1 cellular context compared by ENCODE assay signal in the genomic region with DNA sequence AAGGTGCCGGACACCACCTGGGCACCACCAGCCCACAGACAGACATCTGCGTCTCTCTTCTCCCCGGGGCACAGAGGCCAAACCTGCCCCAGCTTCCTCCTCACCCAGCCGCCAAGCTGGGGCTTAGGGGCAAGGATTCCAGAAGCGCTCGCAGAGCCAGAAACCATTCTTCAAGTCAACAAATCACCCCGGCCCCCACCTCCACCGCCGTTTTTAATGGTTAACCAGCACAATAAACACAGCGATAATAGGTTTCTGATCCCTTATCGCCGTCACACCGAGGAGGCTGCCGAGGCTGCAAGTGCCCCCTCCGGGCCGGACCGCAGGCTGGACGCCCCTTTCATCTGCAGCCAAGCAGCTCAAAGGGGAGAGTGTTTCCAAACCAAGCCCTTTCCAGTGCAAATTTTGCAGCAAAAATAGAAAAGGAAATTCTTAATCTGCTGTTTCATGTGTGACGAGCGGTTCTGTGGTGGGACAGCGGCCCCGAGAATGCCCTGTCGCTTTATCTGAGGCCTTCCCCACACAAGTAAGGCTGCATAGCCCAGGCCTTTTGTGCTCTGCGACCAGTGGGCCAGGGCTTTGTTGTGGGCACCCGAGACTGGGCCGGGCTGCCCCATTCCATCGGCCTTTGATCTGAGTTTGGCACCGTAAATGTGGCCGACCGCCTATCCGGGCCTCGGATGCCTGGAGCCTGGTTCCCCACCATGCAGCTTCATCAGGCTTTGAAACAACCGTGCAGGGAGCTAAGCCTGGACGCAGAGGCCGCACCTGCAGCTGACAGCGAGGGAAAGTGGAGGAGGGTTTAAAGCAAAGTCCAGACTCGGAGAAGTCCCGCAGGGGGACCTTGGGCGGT.
TF ChIP-seq lines count a peak whose summit lies in the region.

No MANE protein-coding gene starts in this region.

TF ChIP-seq in HepG2, 621 proteins besides CTCF, POLR2A, EP300 and RAD21 (continued from another document and continues in another):
- TF ChIP-seq, protein P1, sequence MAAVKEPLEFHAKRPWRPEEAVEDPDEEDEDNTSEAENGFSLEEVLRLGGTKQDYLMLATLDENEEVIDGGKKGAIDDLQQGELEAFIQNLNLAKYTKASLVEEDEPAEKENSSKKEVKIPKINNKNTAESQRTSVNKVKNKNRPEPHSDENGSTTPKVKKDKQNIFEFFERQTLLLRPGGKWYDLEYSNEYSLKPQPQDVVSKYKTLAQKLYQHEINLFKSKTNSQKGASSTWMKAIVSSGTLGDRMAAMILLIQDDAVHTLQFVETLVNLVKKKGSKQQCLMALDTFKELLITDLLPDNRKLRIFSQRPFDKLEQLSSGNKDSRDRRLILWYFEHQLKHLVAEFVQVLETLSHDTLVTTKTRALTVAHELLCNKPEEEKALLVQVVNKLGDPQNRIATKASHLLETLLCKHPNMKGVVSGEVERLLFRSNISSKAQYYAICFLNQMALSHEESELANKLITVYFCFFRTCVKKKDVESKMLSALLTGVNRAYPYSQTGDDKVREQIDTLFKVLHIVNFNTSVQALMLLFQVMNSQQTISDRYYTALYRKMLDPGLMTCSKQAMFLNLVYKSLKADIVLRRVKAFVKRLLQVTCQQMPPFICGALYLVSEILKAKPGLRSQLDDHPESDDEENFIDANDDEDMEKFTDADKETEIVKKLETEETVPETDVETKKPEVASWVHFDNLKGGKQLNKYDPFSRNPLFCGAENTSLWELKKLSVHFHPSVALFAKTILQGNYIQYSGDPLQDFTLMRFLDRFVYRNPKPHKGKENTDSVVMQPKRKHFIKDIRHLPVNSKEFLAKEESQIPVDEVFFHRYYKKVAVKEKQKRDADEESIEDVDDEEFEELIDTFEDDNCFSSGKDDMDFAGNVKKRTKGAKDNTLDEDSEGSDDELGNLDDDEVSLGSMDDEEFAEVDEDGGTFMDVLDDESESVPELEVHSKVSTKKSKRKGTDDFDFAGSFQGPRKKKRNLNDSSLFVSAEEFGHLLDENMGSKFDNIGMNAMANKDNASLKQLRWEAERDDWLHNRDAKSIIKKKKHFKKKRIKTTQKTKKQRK (IDR thresholded peaks at IDR 0.05; ENCODE audit: low read length): no peak
- TF ChIP-seq GABPA (IDR thresholded peaks at IDR 0.05; ENCODE audit: low read depth, low read length) (no peak), GABPA (CRISPR knock-in tag; IDR thresholded peaks at IDR 0.05; ENCODE audit: low read depth) (no peak), ZNF530 (CRISPR knock-in tag; IDR thresholded peaks at IDR 0.05; ENCODE audit: low read depth) (no peak), NCOA1 (CRISPR knock-in tag; IDR thresholded peaks at IDR 0.05) (no peak), ZNF235 (CRISPR knock-in tag; IDR thresholded peaks at IDR 0.05; ENCODE audit: borderline replicate concordance) (no peak), NCOA5 (CRISPR knock-in tag; IDR thresholded peaks at IDR 0.05) (no peak), ZNF567 (CRISPR knock-in tag; IDR thresholded peaks at IDR 0.05; ENCODE audit: borderline replicate concordance) (no peak; the same call in 1 of the 2 replicates), RBAK (CRISPR knock-in tag; IDR thresholded peaks at IDR 0.05) (no peak), SP5 (CRISPR knock-in tag; IDR thresholded peaks at IDR 0.05; ENCODE audit: borderline replicate concordance, low read depth) (peak; percentile 42; the same call in 1 of the 2 replicates), EZH2 (conservative IDR thresholded peaks at IDR 0.05; ENCODE audit: low read depth, low read length) (no peak), CBX1 (IDR thresholded peaks at IDR 0.05; ENCODE audit: low read depth) (no peak), SP1 (IDR thresholded peaks at IDR 0.05) (no peak), SP1 (CRISPR knock-in tag; IDR thresholded peaks at IDR 0.05) (no peak), ZBED4 (CRISPR knock-in tag; IDR thresholded peaks at IDR 0.05; ENCODE audit: borderline replicate concordance) (peak; percentile 73; the same call in 1 of the 2 replicates), FOXO4 (CRISPR knock-in tag; conservative IDR thresholded peaks at IDR 0.05) (0 out of 2 replicates have a peak, but pooled peaks have one; percentile 14), ZNF180 (CRISPR knock-in tag; IDR thresholded peaks at IDR 0.05; ENCODE audit: borderline replicate concordance, low read depth) (no peak), GABPB1 (CRISPR knock-in tag; IDR thresholded peaks at IDR 0.05) (peak; percentile 29; the same call in 1 of the 2 replicates), ZSCAN29 (CRISPR knock-in tag; conservative IDR thresholded peaks at IDR 0.05) (0 out of 2 replicates have a peak, but pooled peaks have one; percentile 37), BRCA1 (CRISPR knock-in tag; IDR thresholded peaks at IDR 0.05) (no peak), SAFB2 (CRISPR knock-in tag; IDR thresholded peaks at IDR 0.05; ENCODE audit: borderline replicate concordance, low read depth) (0 out of 2 replicates have a peak, but pooled peaks have one; percentile 73), TBX2 (CRISPR knock-in tag; IDR thresholded peaks at IDR 0.05; ENCODE audit: borderline replicate concordance) (peak; percentile 94), ZFP36 (IDR thresholded peaks at IDR 0.05; ENCODE audit: borderline replicate concordance, low read depth, low read length, partially characterized antibody) (no peak), DMAP1 (CRISPR knock-in tag; IDR thresholded peaks at IDR 0.05) (no peak), ZNF563 (CRISPR knock-in tag; IDR thresholded peaks at IDR 0.05) (no peak), CCDC6 (CRISPR knock-in tag; IDR thresholded peaks at IDR 0.05) (no peak), ZKSCAN8 (CRISPR knock-in tag; IDR thresholded peaks at IDR 0.05; ENCODE audit: borderline replicate concordance) (no peak; the same call in 1 of the 2 replicates), ZBTB25 (CRISPR knock-in tag; IDR thresholded peaks at IDR 0.05) (peak; percentile 21; the same call in 1 of the 2 replicates), REL (CRISPR knock-in tag; conservative IDR thresholded peaks at IDR 0.05) (no peak), RFXANK (CRISPR knock-in tag; IDR thresholded peaks at IDR 0.05) (no peak), ZNF816 (CRISPR knock-in tag; IDR thresholded peaks at IDR 0.05; ENCODE audit: borderline replicate concordance) (no peak), ZUFSP (CRISPR knock-in tag; IDR thresholded peaks at IDR 0.05; ENCODE audit: borderline replicate concordance) (no peak), FOXM1 (CRISPR knock-in tag; IDR thresholded peaks at IDR 0.05) (no peak)
- TF ChIP-seq, protein P2, sequence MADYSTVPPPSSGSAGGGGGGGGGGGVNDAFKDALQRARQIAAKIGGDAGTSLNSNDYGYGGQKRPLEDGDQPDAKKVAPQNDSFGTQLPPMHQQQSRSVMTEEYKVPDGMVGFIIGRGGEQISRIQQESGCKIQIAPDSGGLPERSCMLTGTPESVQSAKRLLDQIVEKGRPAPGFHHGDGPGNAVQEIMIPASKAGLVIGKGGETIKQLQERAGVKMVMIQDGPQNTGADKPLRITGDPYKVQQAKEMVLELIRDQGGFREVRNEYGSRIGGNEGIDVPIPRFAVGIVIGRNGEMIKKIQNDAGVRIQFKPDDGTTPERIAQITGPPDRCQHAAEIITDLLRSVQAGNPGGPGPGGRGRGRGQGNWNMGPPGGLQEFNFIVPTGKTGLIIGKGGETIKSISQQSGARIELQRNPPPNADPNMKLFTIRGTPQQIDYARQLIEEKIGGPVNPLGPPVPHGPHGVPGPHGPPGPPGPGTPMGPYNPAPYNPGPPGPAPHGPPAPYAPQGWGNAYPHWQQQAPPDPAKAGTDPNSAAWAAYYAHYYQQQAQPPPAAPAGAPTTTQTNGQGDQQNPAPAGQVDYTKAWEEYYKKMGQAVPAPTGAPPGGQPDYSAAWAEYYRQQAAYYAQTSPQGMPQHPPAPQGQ (CRISPR knock-in tag; IDR thresholded peaks at IDR 0.05; ENCODE audit: borderline replicate concordance): no peak
- TF ChIP-seq, protein P3, sequence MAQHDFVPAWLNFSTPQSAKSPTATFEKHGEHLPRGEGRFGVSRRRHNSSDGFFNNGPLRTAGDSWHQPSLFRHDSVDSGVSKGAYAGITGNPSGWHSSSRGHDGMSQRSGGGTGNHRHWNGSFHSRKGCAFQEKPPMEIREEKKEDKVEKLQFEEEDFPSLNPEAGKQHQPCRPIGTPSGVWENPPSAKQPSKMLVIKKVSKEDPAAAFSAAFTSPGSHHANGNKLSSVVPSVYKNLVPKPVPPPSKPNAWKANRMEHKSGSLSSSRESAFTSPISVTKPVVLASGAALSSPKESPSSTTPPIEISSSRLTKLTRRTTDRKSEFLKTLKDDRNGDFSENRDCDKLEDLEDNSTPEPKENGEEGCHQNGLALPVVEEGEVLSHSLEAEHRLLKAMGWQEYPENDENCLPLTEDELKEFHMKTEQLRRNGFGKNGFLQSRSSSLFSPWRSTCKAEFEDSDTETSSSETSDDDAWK (CRISPR knock-in tag; IDR thresholded peaks at IDR 0.05): no peak
- TF ChIP-seq, protein P4, sequence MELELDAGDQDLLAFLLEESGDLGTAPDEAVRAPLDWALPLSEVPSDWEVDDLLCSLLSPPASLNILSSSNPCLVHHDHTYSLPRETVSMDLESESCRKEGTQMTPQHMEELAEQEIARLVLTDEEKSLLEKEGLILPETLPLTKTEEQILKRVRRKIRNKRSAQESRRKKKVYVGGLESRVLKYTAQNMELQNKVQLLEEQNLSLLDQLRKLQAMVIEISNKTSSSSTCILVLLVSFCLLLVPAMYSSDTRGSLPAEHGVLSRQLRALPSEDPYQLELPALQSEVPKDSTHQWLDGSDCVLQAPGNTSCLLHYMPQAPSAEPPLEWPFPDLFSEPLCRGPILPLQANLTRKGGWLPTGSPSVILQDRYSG (CRISPR knock-in tag; IDR thresholded peaks at IDR 0.05): no peak
- TF ChIP-seq, protein P5, sequence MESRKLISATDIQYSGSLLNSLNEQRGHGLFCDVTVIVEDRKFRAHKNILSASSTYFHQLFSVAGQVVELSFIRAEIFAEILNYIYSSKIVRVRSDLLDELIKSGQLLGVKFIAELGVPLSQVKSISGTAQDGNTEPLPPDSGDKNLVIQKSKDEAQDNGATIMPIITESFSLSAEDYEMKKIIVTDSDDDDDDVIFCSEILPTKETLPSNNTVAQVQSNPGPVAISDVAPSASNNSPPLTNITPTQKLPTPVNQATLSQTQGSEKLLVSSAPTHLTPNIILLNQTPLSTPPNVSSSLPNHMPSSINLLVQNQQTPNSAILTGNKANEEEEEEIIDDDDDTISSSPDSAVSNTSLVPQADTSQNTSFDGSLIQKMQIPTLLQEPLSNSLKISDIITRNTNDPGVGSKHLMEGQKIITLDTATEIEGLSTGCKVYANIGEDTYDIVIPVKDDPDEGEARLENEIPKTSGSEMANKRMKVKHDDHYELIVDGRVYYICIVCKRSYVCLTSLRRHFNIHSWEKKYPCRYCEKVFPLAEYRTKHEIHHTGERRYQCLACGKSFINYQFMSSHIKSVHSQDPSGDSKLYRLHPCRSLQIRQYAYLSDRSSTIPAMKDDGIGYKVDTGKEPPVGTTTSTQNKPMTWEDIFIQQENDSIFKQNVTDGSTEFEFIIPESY (CRISPR knock-in tag; IDR thresholded peaks at IDR 0.05): no peak
